ENCODE assay signal across 1 cellular context in the genomic region with DNA sequence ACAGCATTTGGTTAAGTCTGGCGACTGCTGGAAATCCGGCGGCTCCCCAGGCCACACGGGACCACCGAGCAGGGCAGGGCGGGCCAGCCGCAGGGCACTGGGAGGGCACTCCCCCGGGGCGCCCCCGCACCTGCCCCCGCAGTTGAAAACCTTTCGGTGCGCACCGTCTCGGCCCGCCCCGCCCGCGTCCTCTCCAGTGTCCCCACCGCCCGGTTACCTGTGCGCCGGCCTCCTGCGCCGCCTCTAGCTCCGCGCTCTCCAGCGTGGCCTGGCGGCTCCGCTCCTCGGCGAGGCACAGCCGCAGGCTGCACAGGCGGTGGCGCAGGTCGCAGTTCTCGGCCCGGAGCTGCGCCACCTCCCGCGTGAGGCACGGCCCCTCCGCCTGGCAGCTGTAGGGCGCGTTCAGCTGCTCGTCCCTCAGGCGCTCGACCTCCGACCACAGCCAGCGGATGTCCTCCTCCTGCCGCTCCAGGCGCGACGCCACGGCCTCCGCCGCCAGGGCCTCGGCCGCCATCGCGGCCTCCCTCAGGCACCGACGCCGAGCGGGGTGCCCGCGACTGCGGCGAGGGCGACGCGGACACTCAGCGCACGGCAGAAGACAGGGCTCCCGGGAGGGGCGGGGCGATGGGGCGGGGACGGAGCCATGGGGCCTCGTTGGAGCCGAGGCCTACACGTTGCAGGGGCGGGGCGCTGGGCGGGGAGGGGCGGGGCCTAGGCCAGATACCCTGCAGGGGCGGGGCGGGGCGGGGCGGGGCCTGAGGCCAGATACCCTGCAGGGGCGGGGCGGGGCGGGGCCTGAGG.
TF ChIP-seq lines count a peak whose summit lies in the region.

A gene (minus strand): TSS at position 600 of the 801 bp plus-strand sequence. CDS start 86 bp downstream, at position 514.

TF ChIP-seq in HepG2, 621 proteins besides CTCF, POLR2A, EP300 and RAD21 (continued from another document and continues in another):
- TF ChIP-seq, protein P1, sequence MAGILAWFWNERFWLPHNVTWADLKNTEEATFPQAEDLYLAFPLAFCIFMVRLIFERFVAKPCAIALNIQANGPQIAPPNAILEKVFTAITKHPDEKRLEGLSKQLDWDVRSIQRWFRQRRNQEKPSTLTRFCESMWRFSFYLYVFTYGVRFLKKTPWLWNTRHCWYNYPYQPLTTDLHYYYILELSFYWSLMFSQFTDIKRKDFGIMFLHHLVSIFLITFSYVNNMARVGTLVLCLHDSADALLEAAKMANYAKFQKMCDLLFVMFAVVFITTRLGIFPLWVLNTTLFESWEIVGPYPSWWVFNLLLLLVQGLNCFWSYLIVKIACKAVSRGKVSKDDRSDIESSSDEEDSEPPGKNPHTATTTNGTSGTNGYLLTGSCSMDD (CRISPR knock-in tag; IDR thresholded peaks at IDR 0.05) = no peak
- TF ChIP-seq HES4 (CRISPR knock-in tag; IDR thresholded peaks at IDR 0.05; ENCODE audit: borderline replicate concordance) (peak; percentile 96), ZNF703 (CRISPR knock-in tag; IDR thresholded peaks at IDR 0.05; ENCODE audit: borderline replicate concordance) (peak; percentile 96), HOXD1 (CRISPR knock-in tag; IDR thresholded peaks at IDR 0.05) (0 out of 2 replicates have a peak, but pooled peaks have one; percentile 34), PTBP1 (IDR thresholded peaks at IDR 0.05; ENCODE audit: low read depth, low read length, poor library complexity, severe bottlenecking) (no peak), ZNF777 (CRISPR knock-in tag; IDR thresholded peaks at IDR 0.05) (peak; percentile 85), KDM5A (IDR thresholded peaks at IDR 0.05; ENCODE audit: borderline replicate concordance, low read length) (no peak; the same call in 1 of the 2 replicates), ZFP90 (CRISPR knock-in tag; IDR thresholded peaks at IDR 0.05; ENCODE audit: borderline replicate concordance) (no peak; the same call in 1 of the 2 replicates), ZNF460 (CRISPR knock-in tag; IDR thresholded peaks at IDR 0.05; ENCODE audit: borderline replicate concordance) (no peak), MYNN (CRISPR knock-in tag; IDR thresholded peaks at IDR 0.05; ENCODE audit: low read depth) (no peak), SCMH1 (CRISPR knock-in tag; IDR thresholded peaks at IDR 0.05; ENCODE audit: borderline replicate concordance) (no peak), ZNF614 (CRISPR knock-in tag; IDR thresholded peaks at IDR 0.05; ENCODE audit: borderline replicate concordance) (no peak; the same call in 1 of the 2 replicates), KAT7 (CRISPR knock-in tag; IDR thresholded peaks at IDR 0.05; ENCODE audit: borderline replicate concordance) (peak; percentile 60; the same call in 1 of the 2 replicates), ZNF569 (CRISPR knock-in tag; IDR thresholded peaks at IDR 0.05; ENCODE audit: borderline replicate concordance) (no peak), NRL (CRISPR knock-in tag; IDR thresholded peaks at IDR 0.05; ENCODE audit: borderline replicate concordance) (peak; percentile 97), CREM (IDR thresholded peaks at IDR 0.05) (no peak), CREM (CRISPR knock-in tag; IDR thresholded peaks at IDR 0.05) (no peak; the same call in 1 of the 2 replicates), ZNF563 (CRISPR knock-in tag; IDR thresholded peaks at IDR 0.05) (peak; percentile 94), NFRKB (IDR thresholded peaks at IDR 0.05) (no peak), EHMT2 (IDR thresholded peaks at IDR 0.05; ENCODE audit: borderline replicate concordance, low read depth, low read length) (no peak), AHR (CRISPR knock-in tag; IDR thresholded peaks at IDR 0.05) (no peak), NFKB2 (CRISPR knock-in tag; IDR thresholded peaks at IDR 0.05; ENCODE audit: borderline replicate concordance) (0 out of 2 replicates have a peak, but pooled peaks have one; percentile 66), NR1H2 (CRISPR knock-in tag; IDR thresholded peaks at IDR 0.05; ENCODE audit: borderline replicate concordance, low read depth) (no peak; the same call in 1 of the 2 replicates), MTA1 (CRISPR knock-in tag; IDR thresholded peaks at IDR 0.05; ENCODE audit: borderline replicate concordance) (peak; percentile 86; the same call in 1 of the 2 replicates), TRIM24 (CRISPR knock-in tag; IDR thresholded peaks at IDR 0.05) (0 out of 2 replicates have a peak, but pooled peaks have one; percentile 38), HIVEP1 (CRISPR knock-in tag; IDR thresholded peaks at IDR 0.05) (no peak), ZNF607 (CRISPR knock-in tag; IDR thresholded peaks at IDR 0.05; ENCODE audit: borderline replicate concordance) (peak; percentile 89), CC2D1A (CRISPR knock-in tag; IDR thresholded peaks at IDR 0.05) (no peak), MAFG (CRISPR knock-in tag; IDR thresholded peaks at IDR 0.05) (no peak), ZNF713 (CRISPR knock-in tag; IDR thresholded peaks at IDR 0.05) (peak; percentile 95; the same call in 1 of the 2 replicates)
- TF ChIP-seq, protein P2, sequence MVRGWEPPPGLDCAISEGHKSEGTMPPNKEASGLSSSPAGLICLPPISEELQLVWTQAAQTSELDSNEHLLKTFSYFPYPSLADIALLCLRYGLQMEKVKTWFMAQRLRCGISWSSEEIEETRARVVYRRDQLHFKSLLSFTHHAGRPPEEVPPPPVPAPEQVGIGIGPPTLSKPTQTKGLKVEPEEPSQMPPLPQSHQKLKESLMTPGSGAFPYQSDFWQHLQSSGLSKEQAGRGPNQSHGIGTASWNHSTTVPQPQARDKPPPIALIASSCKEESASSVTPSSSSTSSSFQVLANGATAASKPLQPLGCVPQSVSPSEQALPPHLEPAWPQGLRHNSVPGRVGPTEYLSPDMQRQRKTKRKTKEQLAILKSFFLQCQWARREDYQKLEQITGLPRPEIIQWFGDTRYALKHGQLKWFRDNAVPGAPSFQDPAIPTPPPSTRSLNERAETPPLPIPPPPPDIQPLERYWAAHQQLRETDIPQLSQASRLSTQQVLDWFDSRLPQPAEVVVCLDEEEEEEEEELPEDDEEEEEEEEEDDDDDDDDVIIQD (CRISPR knock-in tag; IDR thresholded peaks at IDR 0.05; ENCODE audit: low read depth) = no peak
- TF ChIP-seq, protein P3, sequence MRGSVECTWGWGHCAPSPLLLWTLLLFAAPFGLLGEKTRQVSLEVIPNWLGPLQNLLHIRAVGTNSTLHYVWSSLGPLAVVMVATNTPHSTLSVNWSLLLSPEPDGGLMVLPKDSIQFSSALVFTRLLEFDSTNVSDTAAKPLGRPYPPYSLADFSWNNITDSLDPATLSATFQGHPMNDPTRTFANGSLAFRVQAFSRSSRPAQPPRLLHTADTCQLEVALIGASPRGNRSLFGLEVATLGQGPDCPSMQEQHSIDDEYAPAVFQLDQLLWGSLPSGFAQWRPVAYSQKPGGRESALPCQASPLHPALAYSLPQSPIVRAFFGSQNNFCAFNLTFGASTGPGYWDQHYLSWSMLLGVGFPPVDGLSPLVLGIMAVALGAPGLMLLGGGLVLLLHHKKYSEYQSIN (CRISPR knock-in tag; IDR thresholded peaks at IDR 0.05; ENCODE audit: borderline replicate concordance) = no peak
- TF ChIP-seq, protein P4, sequence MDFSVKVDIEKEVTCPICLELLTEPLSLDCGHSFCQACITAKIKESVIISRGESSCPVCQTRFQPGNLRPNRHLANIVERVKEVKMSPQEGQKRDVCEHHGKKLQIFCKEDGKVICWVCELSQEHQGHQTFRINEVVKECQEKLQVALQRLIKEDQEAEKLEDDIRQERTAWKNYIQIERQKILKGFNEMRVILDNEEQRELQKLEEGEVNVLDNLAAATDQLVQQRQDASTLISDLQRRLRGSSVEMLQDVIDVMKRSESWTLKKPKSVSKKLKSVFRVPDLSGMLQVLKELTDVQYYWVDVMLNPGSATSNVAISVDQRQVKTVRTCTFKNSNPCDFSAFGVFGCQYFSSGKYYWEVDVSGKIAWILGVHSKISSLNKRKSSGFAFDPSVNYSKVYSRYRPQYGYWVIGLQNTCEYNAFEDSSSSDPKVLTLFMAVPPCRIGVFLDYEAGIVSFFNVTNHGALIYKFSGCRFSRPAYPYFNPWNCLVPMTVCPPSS (IDR thresholded peaks at IDR 0.05) = no peak
- TF ChIP-seq, protein P5, sequence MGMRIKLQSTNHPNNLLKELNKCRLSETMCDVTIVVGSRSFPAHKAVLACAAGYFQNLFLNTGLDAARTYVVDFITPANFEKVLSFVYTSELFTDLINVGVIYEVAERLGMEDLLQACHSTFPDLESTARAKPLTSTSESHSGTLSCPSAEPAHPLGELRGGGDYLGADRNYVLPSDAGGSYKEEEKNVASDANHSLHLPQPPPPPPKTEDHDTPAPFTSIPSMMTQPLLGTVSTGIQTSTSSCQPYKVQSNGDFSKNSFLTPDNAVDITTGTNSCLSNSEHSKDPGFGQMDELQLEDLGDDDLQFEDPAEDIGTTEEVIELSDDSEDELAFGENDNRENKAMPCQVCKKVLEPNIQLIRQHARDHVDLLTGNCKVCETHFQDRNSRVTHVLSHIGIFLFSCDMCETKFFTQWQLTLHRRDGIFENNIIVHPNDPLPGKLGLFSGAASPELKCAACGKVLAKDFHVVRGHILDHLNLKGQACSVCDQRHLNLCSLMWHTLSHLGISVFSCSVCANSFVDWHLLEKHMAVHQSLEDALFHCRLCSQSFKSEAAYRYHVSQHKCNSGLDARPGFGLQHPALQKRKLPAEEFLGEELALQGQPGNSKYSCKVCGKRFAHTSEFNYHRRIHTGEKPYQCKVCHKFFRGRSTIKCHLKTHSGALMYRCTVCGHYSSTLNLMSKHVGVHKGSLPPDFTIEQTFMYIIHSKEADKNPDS (CRISPR knock-in tag; IDR thresholded peaks at IDR 0.05) = no peak
- TF ChIP-seq, protein P6, sequence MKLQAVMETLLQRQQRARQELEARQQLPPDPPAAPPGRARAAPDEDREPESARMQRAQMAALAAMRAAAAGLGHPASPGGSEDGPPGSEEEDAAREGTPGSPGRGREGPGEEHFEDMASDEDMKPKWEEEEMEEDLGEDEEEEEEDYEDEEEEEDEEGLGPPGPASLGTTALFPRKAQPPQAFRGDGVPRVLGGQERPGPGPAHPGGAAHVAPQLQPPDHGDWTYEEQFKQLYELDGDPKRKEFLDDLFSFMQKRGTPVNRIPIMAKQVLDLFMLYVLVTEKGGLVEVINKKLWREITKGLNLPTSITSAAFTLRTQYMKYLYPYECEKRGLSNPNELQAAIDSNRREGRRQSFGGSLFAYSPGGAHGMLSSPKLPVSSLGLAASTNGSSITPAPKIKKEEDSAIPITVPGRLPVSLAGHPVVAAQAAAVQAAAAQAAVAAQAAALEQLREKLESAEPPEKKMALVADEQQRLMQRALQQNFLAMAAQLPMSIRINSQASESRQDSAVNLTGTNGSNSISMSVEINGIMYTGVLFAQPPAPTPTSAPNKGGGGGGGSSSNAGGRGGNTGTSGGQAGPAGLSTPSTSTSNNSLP (IDR thresholded peaks at IDR 0.05; ENCODE audit: low read depth, low read length) = no peak
- TF ChIP-seq, protein P7, sequence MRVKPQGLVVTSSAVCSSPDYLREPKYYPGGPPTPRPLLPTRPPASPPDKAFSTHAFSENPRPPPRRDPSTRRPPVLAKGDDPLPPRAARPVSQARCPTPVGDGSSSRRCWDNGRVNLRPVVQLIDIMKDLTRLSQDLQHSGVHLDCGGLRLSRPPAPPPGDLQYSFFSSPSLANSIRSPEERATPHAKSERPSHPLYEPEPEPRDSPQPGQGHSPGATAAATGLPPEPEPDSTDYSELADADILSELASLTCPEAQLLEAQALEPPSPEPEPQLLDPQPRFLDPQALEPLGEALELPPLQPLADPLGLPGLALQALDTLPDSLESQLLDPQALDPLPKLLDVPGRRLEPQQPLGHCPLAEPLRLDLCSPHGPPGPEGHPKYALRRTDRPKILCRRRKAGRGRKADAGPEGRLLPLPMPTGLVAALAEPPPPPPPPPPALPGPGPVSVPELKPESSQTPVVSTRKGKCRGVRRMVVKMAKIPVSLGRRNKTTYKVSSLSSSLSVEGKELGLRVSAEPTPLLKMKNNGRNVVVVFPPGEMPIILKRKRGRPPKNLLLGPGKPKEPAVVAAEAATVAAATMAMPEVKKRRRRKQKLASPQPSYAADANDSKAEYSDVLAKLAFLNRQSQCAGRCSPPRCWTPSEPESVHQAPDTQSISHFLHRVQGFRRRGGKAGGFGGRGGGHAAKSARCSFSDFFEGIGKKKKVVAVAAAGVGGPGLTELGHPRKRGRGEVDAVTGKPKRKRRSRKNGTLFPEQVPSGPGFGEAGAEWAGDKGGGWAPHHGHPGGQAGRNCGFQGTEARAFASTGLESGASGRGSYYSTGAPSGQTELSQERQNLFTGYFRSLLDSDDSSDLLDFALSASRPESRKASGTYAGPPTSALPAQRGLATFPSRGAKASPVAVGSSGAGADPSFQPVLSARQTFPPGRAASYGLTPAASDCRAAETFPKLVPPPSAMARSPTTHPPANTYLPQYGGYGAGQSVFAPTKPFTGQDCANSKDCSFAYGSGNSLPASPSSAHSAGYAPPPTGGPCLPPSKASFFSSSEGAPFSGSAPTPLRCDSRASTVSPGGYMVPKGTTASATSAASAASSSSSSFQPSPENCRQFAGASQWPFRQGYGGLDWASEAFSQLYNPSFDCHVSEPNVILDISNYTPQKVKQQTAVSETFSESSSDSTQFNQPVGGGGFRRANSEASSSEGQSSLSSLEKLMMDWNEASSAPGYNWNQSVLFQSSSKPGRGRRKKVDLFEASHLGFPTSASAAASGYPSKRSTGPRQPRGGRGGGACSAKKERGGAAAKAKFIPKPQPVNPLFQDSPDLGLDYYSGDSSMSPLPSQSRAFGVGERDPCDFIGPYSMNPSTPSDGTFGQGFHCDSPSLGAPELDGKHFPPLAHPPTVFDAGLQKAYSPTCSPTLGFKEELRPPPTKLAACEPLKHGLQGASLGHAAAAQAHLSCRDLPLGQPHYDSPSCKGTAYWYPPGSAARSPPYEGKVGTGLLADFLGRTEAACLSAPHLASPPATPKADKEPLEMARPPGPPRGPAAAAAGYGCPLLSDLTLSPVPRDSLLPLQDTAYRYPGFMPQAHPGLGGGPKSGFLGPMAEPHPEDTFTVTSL (CRISPR knock-in tag; IDR thresholded peaks at IDR 0.05; ENCODE audit: borderline replicate concordance) = no peak
- TF ChIP-seq, protein P8, sequence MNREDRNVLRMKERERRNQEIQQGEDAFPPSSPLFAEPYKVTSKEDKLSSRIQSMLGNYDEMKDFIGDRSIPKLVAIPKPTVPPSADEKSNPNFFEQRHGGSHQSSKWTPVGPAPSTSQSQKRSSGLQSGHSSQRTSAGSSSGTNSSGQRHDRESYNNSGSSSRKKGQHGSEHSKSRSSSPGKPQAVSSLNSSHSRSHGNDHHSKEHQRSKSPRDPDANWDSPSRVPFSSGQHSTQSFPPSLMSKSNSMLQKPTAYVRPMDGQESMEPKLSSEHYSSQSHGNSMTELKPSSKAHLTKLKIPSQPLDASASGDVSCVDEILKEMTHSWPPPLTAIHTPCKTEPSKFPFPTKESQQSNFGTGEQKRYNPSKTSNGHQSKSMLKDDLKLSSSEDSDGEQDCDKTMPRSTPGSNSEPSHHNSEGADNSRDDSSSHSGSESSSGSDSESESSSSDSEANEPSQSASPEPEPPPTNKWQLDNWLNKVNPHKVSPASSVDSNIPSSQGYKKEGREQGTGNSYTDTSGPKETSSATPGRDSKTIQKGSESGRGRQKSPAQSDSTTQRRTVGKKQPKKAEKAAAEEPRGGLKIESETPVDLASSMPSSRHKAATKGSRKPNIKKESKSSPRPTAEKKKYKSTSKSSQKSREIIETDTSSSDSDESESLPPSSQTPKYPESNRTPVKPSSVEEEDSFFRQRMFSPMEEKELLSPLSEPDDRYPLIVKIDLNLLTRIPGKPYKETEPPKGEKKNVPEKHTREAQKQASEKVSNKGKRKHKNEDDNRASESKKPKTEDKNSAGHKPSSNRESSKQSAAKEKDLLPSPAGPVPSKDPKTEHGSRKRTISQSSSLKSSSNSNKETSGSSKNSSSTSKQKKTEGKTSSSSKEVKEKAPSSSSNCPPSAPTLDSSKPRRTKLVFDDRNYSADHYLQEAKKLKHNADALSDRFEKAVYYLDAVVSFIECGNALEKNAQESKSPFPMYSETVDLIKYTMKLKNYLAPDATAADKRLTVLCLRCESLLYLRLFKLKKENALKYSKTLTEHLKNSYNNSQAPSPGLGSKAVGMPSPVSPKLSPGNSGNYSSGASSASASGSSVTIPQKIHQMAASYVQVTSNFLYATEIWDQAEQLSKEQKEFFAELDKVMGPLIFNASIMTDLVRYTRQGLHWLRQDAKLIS (CRISPR knock-in tag; IDR thresholded peaks at IDR 0.05) = 0 out of 2 replicates have a peak, but pooled peaks have one; percentile 36
